Comparison of ENCODE assay signal across 1 cellular context in genomic region chr6:108142240-108142639, GRCh38.
TF ChIP-seq lines count a peak whose summit lies in the region.

No MANE protein-coding gene starts in this region.

TF ChIP-seq in H1, 55 proteins besides CTCF, POLR2A, EP300 and RAD21:
- TF ChIP-seq CEBPB (IDR thresholded peaks at IDR 0.05; ENCODE audit: low read depth, low read length) (peak; percentile 7; the same call in 1 of the 2 replicates), POU5F1 (IDR thresholded peaks at IDR 0.05; ENCODE audit: low read depth, low read length) (no peak)
